Comparison of ENCODE assay signal across 21 cellular contexts in the genomic region with DNA sequence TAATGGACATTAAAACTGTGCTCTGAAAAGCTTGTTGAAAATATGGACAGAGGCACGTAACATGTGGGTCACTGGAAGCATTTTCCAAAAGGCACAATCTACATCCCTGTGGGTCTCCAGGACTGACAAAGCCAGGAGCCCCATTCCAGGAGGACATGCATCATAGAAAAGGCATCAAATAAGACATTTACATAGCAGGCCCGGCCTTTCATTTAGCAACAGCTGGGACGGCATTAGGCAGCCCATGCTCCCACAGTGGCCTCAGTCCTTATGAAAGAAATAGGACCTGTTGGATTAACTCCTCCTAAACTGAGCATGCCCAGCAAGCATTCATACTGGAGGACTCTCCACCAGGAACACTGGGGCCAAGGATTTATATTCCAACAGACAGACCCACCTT.
A peak's percentile ranks its signal among the peaks of the same experiment; 100 is the strongest.
DNase-seq lines count a peak whose midpoint lies in the region; ATAC-seq and TF ChIP-seq lines count a peak whose summit lies in the region.
"Had no signal": no experiment of that assay in that cellular context is flagged by ENCODE, and none has a peak within 500 bp of the region (broad histone marks: within the 10 kb centered on the region; RNA-seq: fewer than 3 reads in every experiment).

No MANE protein-coding gene starts in this region.

- H3K36me3 ChIP-seq in GM23248 (ENCODE audit: low read depth) (no peaks in the 10 kb centered on the region), gastroesophageal sphincter (no peaks in the 10 kb centered on the region), upper lobe of right lung (no peaks in the 10 kb centered on the region)
- H3K36me3 ChIP-seq: BE2C, SJCRH30 had no signal

- ATAC-seq in gastroesophageal sphincter: peak; percentile 19
- no peak for ATAC-seq in upper lobe of right lung
- no peak for ATAC-seq in GM18505 (IDR thresholded peaks at IDR 0.05; ENCODE audit: unreplicated experiment)

- in situ Hi-C loops in GM23248 (cut with MboI): no loop called here

- peak; percentile 25 for DNase-seq in activated effector memory CD4-positive, alpha-beta T cell treated with anti-CD3 and anti-CD28 coated beads, Interleukin-2, amount 50 U/mL, for 16 hours
- DNase-seq in activated effector memory CD4-positive, alpha-beta T cell treated with Interleukin-2 at 50 U/mL for 16 hours: no peak
- DNase-seq in GM23248 (peak; percentile 50), upper lobe of right lung (peak; percentile 20), NCI-H2227 treated with DMSO at 0.1 percent for 48 hours (lab: John Stamatoyannopoulos, UW) (no peak)
- DNase-seq: 8988T, ACHN, BE2C, DMS153, DND-41, H7, NCI-H1092, NCI-H1417 treated with DMSO at 0.1 percent for 48 hours, NCI-H1694 treated with DMSO at 0.1 percent for 48 hours, NCI-H2081, NCI-H345, NCI-H510A treated with DMSO at 0.1 percent for 48 hours, NCI-H774, SJCRH30 had no signal

- H3K4me1 ChIP-seq in GM23248 (ENCODE audit: insufficient read depth) (peaks cover 7% of the 10 kb centered on the region), gastroesophageal sphincter (no peaks in the 10 kb centered on the region), upper lobe of right lung (no peaks in the 10 kb centered on the region)
- H3K4me1 ChIP-seq: BE2C, SJCRH30 had no signal

- H3K9me2 ChIP-seq in GM23248 (ENCODE audit: insufficient read depth): no peaks in the 10 kb centered on the region

- no peaks in the 10 kb centered on the region for H3K79me2 ChIP-seq in GM23248 (ENCODE audit: insufficient read depth)

- H3K9me3 ChIP-seq in GM23248 (ENCODE audit: low read depth) (no peaks in the 10 kb centered on the region), gastroesophageal sphincter (peaks cover 0 to 2% (median 0%) of the 10 kb centered on the region in 3 donors), upper lobe of right lung (no peaks in the 10 kb centered on the region)
- H3K9me3 ChIP-seq: BE2C, SJCRH30 had no signal

- TF ChIP-seq POLR2A in gastroesophageal sphincter (IDR thresholded peaks at IDR 0.05) (no peak), GM18505 (IDR thresholded peaks at IDR 0.05; ENCODE audit: borderline replicate concordance, extremely low read depth, insufficient read depth, insufficient read length) (no peak)

- H3K4me3 ChIP-seq in GM23248 (no peak overlapping the region), gastroesophageal sphincter (no peak overlapping the region), upper lobe of right lung (no peak overlapping the region)
- H3K4me3 ChIP-seq: SJCRH30 had no signal

- H3K27me3 ChIP-seq in GM23248 (replicated peaks; ENCODE audit: insufficient read depth): no peaks in the 10 kb centered on the region
- peaks cover 14% of the 10 kb centered on the region for H3K27me3 ChIP-seq in gastroesophageal sphincter
- H3K27me3 ChIP-seq in upper lobe of right lung: no peaks in the 10 kb centered on the region

- TF ChIP-seq CTCF in gastroesophageal sphincter (IDR thresholded peaks at IDR 0.05) (no peak), upper lobe of right lung (IDR thresholded peaks at IDR 0.05) (no peak)

- no peak overlapping the region for H3K9ac ChIP-seq in GM23248

- H3F3A ChIP-seq in GM23248 (ENCODE audit: insufficient read depth): peaks cover 57% of the 10 kb centered on the region

- H2AFZ ChIP-seq in GM23248: no peak overlapping the region

- 45 to 47% methylated on average over 3 of the region's 3 CpGs for WGBS in GM23248 (ENCODE audit: low coverage in 1 of 2, low lambda C conversion rate in 2 of 2, missing lambda C conversion rate in 2 of 2), 2 experiments
- 75% methylated on average over 1 of the region's 3 CpGs; no CpG with 5 or more reads in 1 of the 2 donors for WGBS in gastroesophageal sphincter (ENCODE audit: low coverage in 1 of 2), 2 donors

- no peak for TF ChIP-seq EP300 in gastroesophageal sphincter (IDR thresholded peaks at IDR 0.05)

- H4K20me1 ChIP-seq in GM23248 (ENCODE audit: insufficient read depth): no peaks in the 10 kb centered on the region

- H3K27ac ChIP-seq in GM23248 (no peak overlapping the region), gastroesophageal sphincter (no peak overlapping the region), upper lobe of right lung (no peak overlapping the region)
- H3K27ac ChIP-seq: SJCRH30 had no signal

- no peak overlapping the region for H3K4me2 ChIP-seq in GM23248 (ENCODE audit: unreplicated experiment)

- intact Hi-C loops in upper lobe of right lung (cut with DNase I): no loop called here

Comparison
In these comparisons a context has a peak if more than half of its experiments do, and no peak if none do; other contexts are left out.
1. DNase-seq: peak in activated effector memory CD4-positive, alpha-beta T cell treated with anti-CD3 and anti-CD28 coated beads, Interleukin-2, amount 50 U/mL, for 16 hours (single experiment), GM23248 (single experiment) and upper lobe of right lung (single experiment); none in activated effector memory CD4-positive, alpha-beta T cell treated with Interleukin-2 at 50 U/mL for 16 hours (single experiment) and NCI-H2227 treated with DMSO at 0.1 percent for 48 hours (single experiment).